25 cellular contexts compared by ENCODE assay signal in the genomic region with DNA sequence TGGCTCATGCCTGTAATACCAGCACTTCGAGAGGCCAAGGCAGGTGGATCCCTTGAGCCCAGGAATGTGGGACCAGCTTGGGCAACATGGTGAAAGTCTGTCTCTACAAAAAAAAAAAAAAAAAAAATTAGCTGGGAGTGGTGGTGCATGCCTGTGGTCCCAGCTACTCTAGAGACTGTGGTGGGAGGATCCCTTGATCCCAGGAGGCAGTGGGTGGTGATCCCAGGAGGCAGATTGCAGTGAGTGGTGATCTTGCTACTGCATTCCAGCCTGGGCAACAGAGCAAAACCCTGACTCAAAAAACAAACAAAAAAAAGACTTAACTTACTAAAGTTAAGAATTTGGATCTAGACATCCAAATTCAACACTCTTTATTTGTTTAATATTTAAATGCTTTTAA. TPM values are rescaled to one million over a fixed set of nuclear protein-coding genes. Genes with fewer than 3 reads are reported as not detected.
DNase-seq lines count a peak whose midpoint lies in the region; ATAC-seq, FAIRE-seq and TF ChIP-seq lines count a peak whose summit lies in the region.
"Had no signal": no experiment of that assay in that cellular context is flagged by ENCODE, and none has a peak within 500 bp of the region (broad histone marks: within the 10 kb centered on the region; RNA-seq: fewer than 3 reads in every experiment).

No MANE protein-coding gene starts in this region.

- peaks cover 2% of the 10 kb centered on the region for H3K36me3 Mint-ChIP-seq in astrocyte (ENCODE audit: low read depth, unreplicated experiment)
- H3K36me3 Mint-ChIP-seq: activated naive CD4-positive, alpha-beta T cell treated with anti-CD3 and anti-CD28 coated beads, Interleukin-2, amount 10 ng/mL, durations not matched to agents 7 days and 5 days; naive thymus-derived CD8-positive, alpha-beta T cell; stimulated activated effector memory CD8-positive, alpha-beta T cell treated with anti-CD3 and anti-CD28 coated beads, Interleukin-12 subunit alpha, Interleukin-12 subunit beta, amount 100 ng/mL, for 72 hours; WTC11 had no signal

- no peaks in the 10 kb centered on the region for H3K79me2 ChIP-seq in astrocyte (ENCODE audit: insufficient read depth, low read length)

- no peak overlapping the region for H3K4me2 ChIP-seq in astrocyte (ENCODE audit: low read length)
- H3K4me2 ChIP-seq: A549 had no signal

- no peak overlapping the region for H3K4me3 ChIP-seq in AG10803 (ENCODE audit: low read length)
- no peak overlapping the region for H3K4me3 ChIP-seq in astrocyte (ENCODE audit: insufficient read depth, low read depth, low read length)
- no peak overlapping the region for H3K4me3 ChIP-seq in stomach
- H3K4me3 ChIP-seq: A549, cardiac muscle cell, suprapubic skin had no signal

- TF ChIP-seq POLR2A in stomach (IDR thresholded peaks at IDR 0.05): no peak

- H3K27ac ChIP-seq in astrocyte (ENCODE audit: low read depth, low read length): no peak overlapping the region
- H3K27ac ChIP-seq in stomach: no peak overlapping the region
- H3K27ac ChIP-seq: A549, cardiac muscle cell, suprapubic skin had no signal

- no peaks in the 10 kb centered on the region for H3K9me3 ChIP-seq in astrocyte (ENCODE audit: insufficient read depth, low read depth, low read length)
- H3K9me3 ChIP-seq in stomach: no peaks in the 10 kb centered on the region
- H3K9me3 ChIP-seq: A549, suprapubic skin had no signal

- no peak for FAIRE-seq in astrocyte (lab: Jason Lieb, UNC)
- FAIRE-seq: A549, urothelium cell line had no signal

- H2AFZ ChIP-seq in astrocyte (ENCODE audit: low read depth, low read length): no peak overlapping the region

- peaks cover 6% of the 10 kb centered on the region for H3K27me3 Mint-ChIP-seq in astrocyte (ENCODE audit: low read depth, unreplicated experiment)

- TF ChIP-seq EP300 in stomach (IDR thresholded peaks at IDR 0.05): no peak

- H3K36me3 ChIP-seq in astrocyte (ENCODE audit: insufficient read depth, low read length): no peaks in the 10 kb centered on the region
- H3K36me3 ChIP-seq in stomach: no peaks in the 10 kb centered on the region
- H3K36me3 ChIP-seq: cardiac muscle cell, suprapubic skin had no signal

- intact Hi-C loops in stomach (cut with DNase I; ENCODE audit: low total_unique reads): no loop called here

- 52 to 89% (median 88%) methylated on average over 1 of the region's 1 CpG for WGBS in stomach, 5 donors

- no peak for TF ChIP-seq CTCF in AG10803 (conservative IDR thresholded peaks at IDR 0.05; ENCODE audit: low read length)
- no peak for TF ChIP-seq CTCF in astrocyte (IDR thresholded peaks at IDR 0.05; ENCODE audit: insufficient read depth, low read depth, low read length)
- no peak for TF ChIP-seq CTCF in stomach (IDR thresholded peaks at IDR 0.05)

- no peak overlapping the region for H3K4me3 Mint-ChIP-seq in astrocyte (ENCODE audit: unreplicated experiment)
- H3K4me3 Mint-ChIP-seq: activated naive CD4-positive, alpha-beta T cell treated with anti-CD3 and anti-CD28 coated beads, Interleukin-2, amount 10 ng/mL, durations not matched to agents 7 days and 5 days; activated T-helper 1 cell treated with anti-CD3 and anti-CD28 coated beads, Interleukin-12 subunit alpha, Interleukin-12 subunit beta, Interleukin-2, Interleukin-4 antibody, amounts not matched to agents 30 ng/mL and 10 ng/mL and 1 ng/mL, durations not matched to agents 14 hours and 24 hours and 36 hours; dendritic cell treated with granulocyte-macrophage colony-stimulating factor and Interleukin-4, amounts not matched to agents 40 ng/mL and 50 ng/mL, for 4 days; HFFc6; naive thymus-derived CD8-positive, alpha-beta T cell; stimulated activated effector memory CD8-positive, alpha-beta T cell treated with anti-CD3 and anti-CD28 coated beads, Interleukin-12 subunit alpha, Interleukin-12 subunit beta, amount 100 ng/mL, for 72 hours; WTC11 had no signal

- ATAC-seq in GM19467 (IDR thresholded peaks at IDR 0.05; ENCODE audit: unreplicated experiment): no peak
- ATAC-seq: A549; left colon; naive thymus-derived CD8-positive, alpha-beta T cell; stimulated activated effector memory CD8-positive, alpha-beta T cell treated with anti-CD3 and anti-CD28 coated beads, Interleukin-12 subunit alpha, Interleukin-12 subunit beta, amount 100 ng/mL, for 72 hours; WTC11 had no signal

- H4K20me1 ChIP-seq in astrocyte (ENCODE audit: insufficient read depth, low read length): no peaks in the 10 kb centered on the region

- H3K27me3 ChIP-seq in astrocyte (ENCODE audit: insufficient read depth, low read length): peaks cover 12% of the 10 kb centered on the region
- peaks cover 0 to 17% (median 0%) of the 10 kb centered on the region in 3 donors for H3K27me3 ChIP-seq in stomach
- H3K27me3 ChIP-seq: cardiac muscle cell had no signal

- H3K9me3 Mint-ChIP-seq in astrocyte (ENCODE audit: unreplicated experiment): no peaks in the 10 kb centered on the region
- H3K9me3 Mint-ChIP-seq: activated naive CD4-positive, alpha-beta T cell treated with anti-CD3 and anti-CD28 coated beads, Interleukin-2, amount 10 ng/mL, durations not matched to agents 7 days and 5 days; activated T-helper 1 cell treated with anti-CD3 and anti-CD28 coated beads, Interleukin-12 subunit alpha, Interleukin-12 subunit beta, Interleukin-2, Interleukin-4 antibody, amounts not matched to agents 30 ng/mL and 10 ng/mL and 1 ng/mL, durations not matched to agents 14 hours and 24 hours and 36 hours; dendritic cell treated with granulocyte-macrophage colony-stimulating factor and Interleukin-4, amounts not matched to agents 40 ng/mL and 50 ng/mL, for 4 days; HFFc6; naive thymus-derived CD8-positive, alpha-beta T cell; stimulated activated effector memory CD8-positive, alpha-beta T cell treated with anti-CD3 and anti-CD28 coated beads, Interleukin-12 subunit alpha, Interleukin-12 subunit beta, amount 100 ng/mL, for 72 hours; WTC11 had no signal

- H3K9ac ChIP-seq in astrocyte (ENCODE audit: low read length): no peak overlapping the region

- peaks cover 7% of the 10 kb centered on the region for H3K4me1 Mint-ChIP-seq in astrocyte (ENCODE audit: low read depth, unreplicated experiment)
- H3K4me1 Mint-ChIP-seq: activated naive CD4-positive, alpha-beta T cell treated with anti-CD3 and anti-CD28 coated beads, Interleukin-2, amount 10 ng/mL, durations not matched to agents 7 days and 5 days; stimulated activated effector memory CD8-positive, alpha-beta T cell treated with anti-CD3 and anti-CD28 coated beads, Interleukin-12 subunit alpha, Interleukin-12 subunit beta, amount 100 ng/mL, for 72 hours had no signal

- H3K4me1 ChIP-seq in astrocyte (ENCODE audit: insufficient read depth, low read length) (no peaks in the 10 kb centered on the region), stomach (peaks cover 0 to 5% (median 1%) of the 10 kb centered on the region in 4 donors)
- H3K4me1 ChIP-seq: A549, suprapubic skin had no signal

- peak overlapping the region; percentile 18 for H3K27ac Mint-ChIP-seq in astrocyte (ENCODE audit: unreplicated experiment)
- H3K27ac Mint-ChIP-seq: activated naive CD4-positive, alpha-beta T cell treated with anti-CD3 and anti-CD28 coated beads, Interleukin-2, amount 10 ng/mL, durations not matched to agents 7 days and 5 days; activated T-helper 1 cell treated with anti-CD3 and anti-CD28 coated beads, Interleukin-12 subunit alpha, Interleukin-12 subunit beta, Interleukin-2, Interleukin-4 antibody, amounts not matched to agents 30 ng/mL and 10 ng/mL and 1 ng/mL, durations not matched to agents 14 hours and 24 hours and 36 hours; dendritic cell treated with granulocyte-macrophage colony-stimulating factor and Interleukin-4, amounts not matched to agents 40 ng/mL and 50 ng/mL, for 4 days; HFFc6; naive thymus-derived CD8-positive, alpha-beta T cell; stimulated activated effector memory CD8-positive, alpha-beta T cell treated with anti-CD3 and anti-CD28 coated beads, Interleukin-12 subunit alpha, Interleukin-12 subunit beta, amount 100 ng/mL, for 72 hours; WTC11 had no signal

- DNase-seq in AG10803 (ENCODE audit: low read depth) (peak; percentile 78), LHCN-M2 (ENCODE audit: low read depth) (peak; percentile 65), astrocyte (ENCODE audit: low read depth) (peak; percentile 56), kidney tubule cell (ENCODE audit: low spot score) (peak; percentile 79), stomach (no peak), RPMI8226 (no peak), DMS153 treated with DMSO at 0.1 percent for 48 hours (lab: John Stamatoyannopoulos, UW; ENCODE audit: unreplicated experiment) (no peak)
- DNase-seq: activated naive CD4-positive, alpha-beta T cell treated with anti-CD3 and anti-CD28 coated beads, Interleukin-2, amount 10 ng/mL, durations not matched to agents 7 days and 5 days; HFFc6; KG1; left colon; naive thymus-derived CD8-positive, alpha-beta T cell; NCI-H1694 treated with DMSO at 0.1 percent for 48 hours; NCI-H526 treated with DMSO at 0.1 percent for 48 hours; occipital lobe; retina had no signal

RNA-seq across cellular contexts. Expression of a gene that starts 10.2 kb away (rescaled TPM):
- total RNA-seq in LHCN-M2 (2014; rRNA removed) (41.3 and 45.6 TPM in 2 replicates), astrocyte (29.0 and 31.1 TPM in 2 replicates), stomach (10 to 100 TPM in 4 of 5 donors, 1 to 10 TPM in 1; 1.8 to 25.4 (median 18.2) TPM)
- polyA plus RNA-seq in LHCN-M2 (2012): 14.8 TPM
- 1 to 10 TPM; 6.1 to 9.6 (median 9.4) TPM for polyA plus RNA-seq in stomach

RNA-seq across cellular contexts. Expression of a gene that starts 21.9 kb away (rescaled TPM):
- total RNA-seq in LHCN-M2 (2014; rRNA removed) (0.13 and 0.46 TPM in 2 replicates), astrocyte (12.1 and 22.9 TPM in 2 replicates), stomach (1 to 10 TPM in 1 of 5 donors, under 1 TPM in 1, not detected in 3; 0.73 to 5.8 TPM)
- polyA plus RNA-seq in LHCN-M2 (2012): 1.8 TPM
- polyA plus RNA-seq in stomach: 1 to 10 TPM in 2 of 3 donors, under 1 TPM in 1; 0.46 to 1.2 (median 1.2) TPM

Comparison
In these comparisons a context has a peak if more than half of its experiments do, and no peak if none do; other contexts are left out.
1. DNase-seq: peak in AG10803 (single experiment), LHCN-M2 (single experiment), astrocyte (single experiment) and kidney tubule cell (single experiment); none in stomach (single experiment), RPMI8226 (single experiment) and DMS153 treated with DMSO at 0.1 percent for 48 hours (single experiment).